ENCODE assay signal across 7 cellular contexts in genomic region chr19:58450836-58451357, GRCh38. TPM values are rescaled to one million over a fixed set of nuclear protein-coding genes. Genes with fewer than 3 reads are reported as not detected.
DNase-seq lines count a peak whose midpoint lies in the region; ATAC-seq and TF ChIP-seq lines count a peak whose summit lies in the region.

No MANE protein-coding gene starts in this region.

- no peaks in the 10 kb centered on the region for H3K4me1 ChIP-seq in ascending aorta
- peaks cover 0 to 15% (median 10%) of the 10 kb centered on the region in 4 donors for H3K4me1 ChIP-seq in transverse colon

- in situ Hi-C loops in transverse colon (cut with MboI; ENCODE audit: low pct_ligation_motif_present in 1 of 4, low pct_unique_long_range_greater_than_20kb in 1 of 4, low sequenced_read_pairs in 3 of 4) (no loop called here), GM13976 (cut with MboI; ENCODE audit: low sequenced_read_pairs, unreplicated experiment) (no loop called here)

- TF ChIP-seq CTCF in ascending aorta (IDR thresholded peaks at IDR 0.05) (no peak), lower leg skin (IDR thresholded peaks at IDR 0.05) (no peak), transverse colon (IDR thresholded peaks at IDR 0.05) (no peak), GM13976 (IDR thresholded peaks at IDR 0.05; ENCODE audit: borderline replicate concordance, control extremely low read depth, extremely low read depth, insufficient read depth, missing control alignments) (no peak)

- H3K36me3 ChIP-seq in ascending aorta (peaks cover 6 to 20% of the 10 kb centered on the region in 2 donors), transverse colon (no peaks in the 10 kb centered on the region)

- TF ChIP-seq POLR2A in lower leg skin (IDR thresholded peaks at IDR 0.05) (no peak), transverse colon (IDR thresholded peaks at IDR 0.05) (no peak)

- H3K27ac ChIP-seq in ascending aorta = no peak overlapping the region
- H3K27ac ChIP-seq in transverse colon = peak overlapping the region; percentile 67 to 83 (median 74)

- H3K4me3 ChIP-seq in ascending aorta (peak overlapping the region; percentile 68 to 82), lower leg skin (ENCODE audit: low read depth, poor library complexity, severe bottlenecking) (peak overlapping the region; percentile 79), transverse colon (peak overlapping the region; percentile 15 to 91 (median 78))

- DNase-seq in ascending aorta (ENCODE audit: low spot score in 2 of 2) = no peak
- no peak for DNase-seq in lower leg skin (ENCODE audit: low spot score in 2 of 2)
- peak; percentile 41 for DNase-seq in transverse colon
- no peak for DNase-seq in HuH-7 (ENCODE audit: low spot score)
- DNase-seq in GM13976 (ENCODE audit: low spot score) = no peak

- intact Hi-C loops in ascending aorta (cut with DNase I) (loop anchor here (1.0 to 2.0 kb wide), 4 partner anchors 11 to 64 kb away; partner anchors contain the start of genes RPS5 and ZNF132), lower leg skin (cut with DNase I; ENCODE audit: low total_unique reads) (no loop called here), transverse colon (cut with DNase I; ENCODE audit: low total_unique reads) (no loop called here)

- H3K27me3 ChIP-seq in ascending aorta = no peaks in the 10 kb centered on the region
- H3K27me3 ChIP-seq in transverse colon = no peaks in the 10 kb centered on the region

- TF ChIP-seq EP300 in transverse colon (IDR thresholded peaks at IDR 0.05; ENCODE audit: low read depth) = no peak

- WGBS in lower leg skin, 2 donors = 3 to 5% methylated on average over 11 of the region's 11 CpGs
- WGBS in transverse colon (ENCODE audit: low coverage in 1 of 2), 2 donors = 3 to 11% methylated on average over 4 to 11 of the region's 11 CpGs

- no peaks in the 10 kb centered on the region for H3K9me3 ChIP-seq in ascending aorta
- H3K9me3 ChIP-seq in transverse colon = peaks cover 0 to 5% of the 10 kb centered on the region in 2 donors

- ATAC-seq in GM19351 (IDR thresholded peaks at IDR 0.05; ENCODE audit: unreplicated experiment) (peak; percentile 25), HG03432 (IDR thresholded peaks at IDR 0.05; ENCODE audit: unreplicated experiment) (peak; percentile 19)

RNA-seq across cellular contexts. Expression of gene ZNF324B, which starts 0.5 kb away (rescaled TPM):
- total RNA-seq in ascending aorta (2.2 TPM), lower leg skin (10 to 100 TPM; 15.4 to 21.2 (median 16.6) TPM), transverse colon (10 to 100 TPM in 1 of 4 donors, 1 to 10 TPM in 3; 3.0 to 10.6 (median 6.3) TPM)

RNA-seq across cellular contexts. Expression of gene ZNF132, which starts 10.9 kb away (rescaled TPM):
- total RNA-seq in ascending aorta (5.2 TPM), lower leg skin (1 to 10 TPM; 2.2 to 4.5 (median 2.8) TPM), transverse colon (1 to 10 TPM; 3.0 to 5.1 (median 3.5) TPM)

RNA-seq across cellular contexts. Expression of gene ZNF324, which starts 16.0 kb away (rescaled TPM):
- 2.1 TPM for total RNA-seq in ascending aorta
- total RNA-seq in lower leg skin = 10 to 100 TPM; 23.3 to 32.0 (median 29.4) TPM
- 10 to 100 TPM in 3 of 4 donors, 1 to 10 TPM in 1; 9.4 to 27.5 (median 24.5) TPM for total RNA-seq in transverse colon

RNA-seq across cellular contexts. Expression of gene ZNF446, which starts 25.3 kb away (rescaled TPM):
- total RNA-seq in ascending aorta = 42.7 TPM
- total RNA-seq in lower leg skin = 10 to 100 TPM; 14.7 to 29.8 (median 22.8) TPM
- 10 to 100 TPM in 3 of 4 donors, 1 to 10 TPM in 1; 2.8 to 54.6 (median 18.1) TPM for total RNA-seq in transverse colon

RNA-seq across cellular contexts. Expression of gene ZNF584, which starts 42.4 kb away (rescaled TPM):
- 17.9 TPM for total RNA-seq in ascending aorta
- 10 to 100 TPM; 16.9 to 28.6 (median 23.4) TPM for total RNA-seq in lower leg skin
- 1 to 10 TPM; 3.4 to 8.3 (median 7.3) TPM for total RNA-seq in transverse colon

Comparison
In these comparisons a context has a peak if more than half of its experiments do, and no peak if none do; other contexts are left out.
1. H3K27ac ChIP-seq: peak in transverse colon (4 of 4); none in ascending aorta (0 of 2).
2. Peak in every context shown above with its lines, with median percentiles within 50 percentile points of each other: H3K4me3 ChIP-seq.